In genomic region chr1:1210726-1211540, GRCh38 we compare ENCODE assay signal across 14 cellular contexts. TPM values are rescaled to one million over a fixed set of nuclear protein-coding genes. Genes with fewer than 3 reads are reported as not detected.
DNase-seq lines count a peak whose midpoint lies in the region; ATAC-seq and TF ChIP-seq lines count a peak whose summit lies in the region.
"Had no signal": no experiment of that assay in that cellular context is flagged by ENCODE, and none has a peak within 500 bp of the region (broad histone marks: within the 10 kb centered on the region; RNA-seq: fewer than 3 reads in every experiment).

No MANE protein-coding gene starts in this region.

- H3K36me3 Mint-ChIP-seq in glutamatergic neuron (ENCODE audit: unreplicated experiment), result no peaks in the 10 kb centered on the region

- ATAC-seq in HG02759 (IDR thresholded peaks at IDR 0.05; ENCODE audit: unreplicated experiment), result no peak
- ATAC-seq in HG03460 (IDR thresholded peaks at IDR 0.05; ENCODE audit: unreplicated experiment), result no peak

- TF ChIP-seq CTCF in BE2C (IDR thresholded peaks at IDR 0.05; ENCODE audit: low read depth, low read length) (no peak), glutamatergic neuron (IDR thresholded peaks at IDR 0.05; ENCODE audit: partially characterized antibody, unreplicated experiment) (no peak)

- peaks cover under 1% of the 10 kb centered on the region; the same call in 1 of the 2 replicates for H3K36me3 ChIP-seq in BE2C
- H3K36me3 ChIP-seq: brain microvascular endothelial cell had no signal

- H3K4me3 ChIP-seq in BE2C (ENCODE audit: low read depth, low read length), result no peak overlapping the region
- H3K4me3 ChIP-seq: tibial artery had no signal

- peaks cover 14% of the 10 kb centered on the region for H3K27me3 ChIP-seq in BE2C

- H3K27ac Mint-ChIP-seq in glutamatergic neuron (ENCODE audit: unreplicated experiment), result no peak overlapping the region
- H3K27ac Mint-ChIP-seq: H9 had no signal

- no peak overlapping the region for H3K4me3 Mint-ChIP-seq in glutamatergic neuron (ENCODE audit: unreplicated experiment)
- H3K4me3 Mint-ChIP-seq: H9 had no signal

- H3K9me3 ChIP-seq in BE2C, result no peaks in the 10 kb centered on the region
- H3K9me3 ChIP-seq: tibial artery had no signal

- DNase-seq in BE2C, result peak; percentile 11
- peak; percentile 25 for DNase-seq in NCI-H2171 (lab: John Stamatoyannopoulos, UW)
- peak; percentile 17 for DNase-seq in glutamatergic neuron
- DNase-seq in NCI-H1048 (lab: John Stamatoyannopoulos, UW), result no peak
- DNase-seq: brain microvascular endothelial cell, H9, midbrain, NCI-H1694 treated with DMSO at 0.1 percent for 48 hours, SW 1271, tibial artery had no signal

- H3K9me3 Mint-ChIP-seq in glutamatergic neuron (ENCODE audit: unreplicated experiment), result peaks cover 5% of the 10 kb centered on the region
- H3K9me3 Mint-ChIP-seq: H9 had no signal

- peaks cover 10% of the 10 kb centered on the region for H3K4me1 Mint-ChIP-seq in glutamatergic neuron (ENCODE audit: low read depth, unreplicated experiment)

- peaks cover 7% of the 10 kb centered on the region for H3K27me3 Mint-ChIP-seq in glutamatergic neuron (ENCODE audit: unreplicated experiment)

- H3K4me1 ChIP-seq in BE2C, result no peaks in the 10 kb centered on the region

RNA-seq across cellular contexts. Expression of gene TNFRSF4, which starts 3.0 kb away (rescaled TPM):
- polyA plus RNA-seq in BE2C (2012; ENCODE audit: insufficient read depth, insufficient read length, low read depth), result 0.96 TPM
- total RNA-seq in glutamatergic neuron (ENCODE audit: unreplicated experiment), result 0.29 TPM

RNA-seq across cellular contexts. Expression of gene TNFRSF18, which starts 4.5 kb away (rescaled TPM):
- polyA plus RNA-seq in BE2C (2012; ENCODE audit: insufficient read depth, insufficient read length, low read depth), result not detected
- 3.0 TPM for total RNA-seq in glutamatergic neuron (ENCODE audit: unreplicated experiment)
- total RNA-seq: endothelial cell of umbilical vein, pulmonary artery endothelial cell had no signal
- polyA plus RNA-seq: endothelial cell of umbilical vein had no signal

RNA-seq across cellular contexts. Expression of gene SDF4, which starts 20.9 kb away (rescaled TPM):
- polyA plus RNA-seq in BE2C (2012; ENCODE audit: insufficient read depth, insufficient read length, low read depth), result 404 TPM
- total RNA-seq in glutamatergic neuron (ENCODE audit: unreplicated experiment), result 89.2 TPM

RNA-seq across cellular contexts. Expression of gene B3GALT6, which starts 21.1 kb away (rescaled TPM):
- 33.8 TPM for polyA plus RNA-seq in BE2C (2012; ENCODE audit: insufficient read depth, insufficient read length, low read depth)
- 30.0 TPM for total RNA-seq in glutamatergic neuron (ENCODE audit: unreplicated experiment)

RNA-seq across cellular contexts. Expression of gene C1QTNF12, which starts 35.6 kb away (rescaled TPM):
- polyA plus RNA-seq in BE2C (2012; ENCODE audit: insufficient read depth, insufficient read length, low read depth), result 8.4 TPM
- total RNA-seq in glutamatergic neuron (ENCODE audit: unreplicated experiment), result 9.1 TPM
